In genomic region chr9:11374961-11375360, GRCh38 we compare ENCODE assay signal across 28 cellular contexts.
"Had no signal": no experiment of that assay in that cellular context is flagged by ENCODE, and none has a peak within 500 bp of the region (broad histone marks: within the 10 kb centered on the region; RNA-seq: fewer than 3 reads in every experiment).

No MANE protein-coding gene starts in this region.

- H3K4me1 Mint-ChIP-seq: naive B cell; stimulated activated effector memory CD8-positive, alpha-beta T cell treated with anti-CD3 and anti-CD28 coated beads, Interleukin-12 subunit alpha, Interleukin-12 subunit beta, amount 100 ng/mL, for 72 hours had no signal

- H3K9ac ChIP-seq: neural progenitor cell had no signal

- H3K4me2 ChIP-seq: hepatocyte, neural progenitor cell had no signal

- H2AFZ ChIP-seq: hepatocyte, neural progenitor cell had no signal

- H3K36me3 Mint-ChIP-seq: naive B cell; neural progenitor cell; stimulated activated effector memory CD8-positive, alpha-beta T cell treated with anti-CD3 and anti-CD28 coated beads, Interleukin-12 subunit alpha, Interleukin-12 subunit beta, amount 100 ng/mL, for 72 hours; type B pancreatic cell had no signal

- H3K27me3 ChIP-seq: colonic mucosa, esophagus muscularis mucosa, foreskin keratinocyte, gastroesophageal sphincter, heart left ventricle, hepatocyte, neural progenitor cell, ovary, sigmoid colon, stomach, testis, tibial artery had no signal

- DNase-seq: colonic mucosa; effector CD8-positive, alpha-beta T cell; foreskin keratinocyte; heart left ventricle; left ventricle myocardium superior; lower lobe of right lung; mucosa of descending colon; naive B cell; nucleus accumbens; ovary; posterior cingulate gyrus; psoas muscle; right cardiac atrium; sigmoid colon; stimulated activated CD4-positive, alpha-beta T cell treated with anti-CD3 and anti-CD28 coated beads, Interleukin-2, amount 100 ng/mL, for 24 hours; stimulated activated CD4-positive, alpha-beta T cell treated with anti-CD3 and anti-CD28 coated beads, Interleukin-4, amount 100 ng/mL, for 24 hours; stimulated activated naive CD4-positive, alpha-beta T cell treated with Interleukin-2 at 50 U/mL for 16 hours; stomach; testis; tibial artery had no signal

- H3K27ac Mint-ChIP-seq: dendritic cell treated with granulocyte-macrophage colony-stimulating factor and Interleukin-4, amounts not matched to agents 40 ng/mL and 50 ng/mL, for 4 days; naive B cell; natural killer cell treated with Interleukin-12 subunit alpha and Interleukin-12 subunit beta and Interleukin-15 and Interleukin-18, amount 100 ng/mL, for 72 hours; neural progenitor cell; stimulated activated effector memory CD8-positive, alpha-beta T cell treated with anti-CD3 and anti-CD28 coated beads, Interleukin-12 subunit alpha, Interleukin-12 subunit beta, amount 100 ng/mL, for 72 hours; type B pancreatic cell had no signal

- H3K27ac ChIP-seq: colonic mucosa, esophagus muscularis mucosa, foreskin keratinocyte, gastroesophageal sphincter, heart left ventricle, hepatocyte, lower lobe of right lung, neural progenitor cell, ovary, psoas muscle, sigmoid colon, stomach, testis, tibial artery had no signal

- H3K4me3 ChIP-seq: colonic mucosa, esophagus muscularis mucosa, gastroesophageal sphincter, heart left ventricle, hepatocyte, lower lobe of right lung, mucosa of descending colon, neural progenitor cell, ovary, psoas muscle, sigmoid colon, stomach, testis, tibial artery had no signal

- H3K9me3 ChIP-seq: colonic mucosa, esophagus muscularis mucosa, gastroesophageal sphincter, heart left ventricle, lower lobe of right lung, ovary, psoas muscle, sigmoid colon, testis, tibial artery had no signal

- H3K4me1 ChIP-seq: colonic mucosa, esophagus muscularis mucosa, foreskin keratinocyte, gastroesophageal sphincter, heart left ventricle, lower lobe of right lung, neural progenitor cell, psoas muscle, sigmoid colon, stomach, testis, tibial artery had no signal

- ATAC-seq: foreskin keratinocyte; gastroesophageal sphincter; heart left ventricle; left ventricle myocardium superior; lower lobe of right lung; mucosa of descending colon; natural killer cell treated with Interleukin-12 subunit alpha and Interleukin-12 subunit beta and Interleukin-15 and Interleukin-18, amount 100 ng/mL, for 72 hours; psoas muscle; right cardiac atrium; stimulated activated effector memory CD8-positive, alpha-beta T cell treated with anti-CD3 and anti-CD28 coated beads, Interleukin-12 subunit alpha, Interleukin-12 subunit beta, amount 100 ng/mL, for 72 hours had no signal

- H3K36me3 ChIP-seq: colonic mucosa, esophagus muscularis mucosa, gastroesophageal sphincter, heart left ventricle, lower lobe of right lung, neural progenitor cell, ovary, sigmoid colon, stomach, tibial artery had no signal

- H3K79me2 ChIP-seq: hepatocyte had no signal

- H3K9me3 Mint-ChIP-seq: dendritic cell treated with granulocyte-macrophage colony-stimulating factor and Interleukin-4, amounts not matched to agents 40 ng/mL and 50 ng/mL, for 4 days; neural progenitor cell; type B pancreatic cell had no signal

- H3K4me3 Mint-ChIP-seq: dendritic cell treated with granulocyte-macrophage colony-stimulating factor and Interleukin-4, amounts not matched to agents 40 ng/mL and 50 ng/mL, for 4 days; naive B cell; natural killer cell treated with Interleukin-12 subunit alpha and Interleukin-12 subunit beta and Interleukin-15 and Interleukin-18, amount 100 ng/mL, for 72 hours; neural progenitor cell; stimulated activated effector memory CD8-positive, alpha-beta T cell treated with anti-CD3 and anti-CD28 coated beads, Interleukin-12 subunit alpha, Interleukin-12 subunit beta, amount 100 ng/mL, for 72 hours; type B pancreatic cell had no signal

- H3K27me3 Mint-ChIP-seq: dendritic cell treated with granulocyte-macrophage colony-stimulating factor and Interleukin-4, amounts not matched to agents 40 ng/mL and 50 ng/mL, for 4 days; naive B cell; natural killer cell treated with Interleukin-12 subunit alpha and Interleukin-12 subunit beta and Interleukin-15 and Interleukin-18, amount 100 ng/mL, for 72 hours; type B pancreatic cell had no signal
